ENCODE assay signal across 16 cellular contexts in genomic region chr6:123986938-123987337, GRCh38.
DNase-seq lines count a peak whose midpoint lies in the region; ATAC-seq, FAIRE-seq and TF ChIP-seq lines count a peak whose summit lies in the region.
"Had no signal": no experiment of that assay in that cellular context is flagged by ENCODE, and none has a peak within 500 bp of the region (broad histone marks: within the 10 kb centered on the region; RNA-seq: fewer than 3 reads in every experiment).

No MANE protein-coding gene starts in this region.

- H3K4me1 ChIP-seq in smooth muscle cell (ENCODE audit: low read depth): no peaks in the 10 kb centered on the region
- H3K4me1 ChIP-seq: SJSA1 had no signal

- TF ChIP-seq CTCF in GM13976 (IDR thresholded peaks at IDR 0.05; ENCODE audit: borderline replicate concordance, control extremely low read depth, extremely low read depth, insufficient read depth, missing control alignments): no peak
- no peak for TF ChIP-seq CTCF in D721Med (IDR thresholded peaks at IDR 0.05; ENCODE audit: insufficient read depth, missing control alignments)
- no peak for TF ChIP-seq CTCF in smooth muscle cell (IDR thresholded peaks at IDR 0.05; ENCODE audit: borderline replicate concordance, insufficient read depth, poor library complexity, severe bottlenecking)

- H4K20me1 ChIP-seq in smooth muscle cell (ENCODE audit: low read depth): no peaks in the 10 kb centered on the region

- WGBS in smooth muscle cell (ENCODE audit: low lambda C conversion rate): 92% methylated on average over 4 of the region's 4 CpGs

- no peaks in the 10 kb centered on the region for H3K36me3 Mint-ChIP-seq in activated naive CD8-positive, alpha-beta T cell treated with anti-CD3 and anti-CD28 coated beads, Interleukin-2, amount 50 U/mL, for 24 hours (ENCODE audit: low read depth)

- in situ Hi-C loops in GM13976 (cut with MboI; ENCODE audit: low sequenced_read_pairs, unreplicated experiment): no loop called here

- no peaks in the 10 kb centered on the region for H3K4me1 Mint-ChIP-seq in activated naive CD8-positive, alpha-beta T cell treated with anti-CD3 and anti-CD28 coated beads, Interleukin-2, amount 50 U/mL, for 24 hours

- no peaks in the 10 kb centered on the region for H3K79me2 ChIP-seq in smooth muscle cell (ENCODE audit: low read depth)

- no peak overlapping the region for H3K27ac ChIP-seq in smooth muscle cell (ENCODE audit: low read depth)
- H3K27ac ChIP-seq: 22Rv1, SJSA1 had no signal

- H2AFZ ChIP-seq in smooth muscle cell (ENCODE audit: low read depth): no peak overlapping the region

- no peaks in the 10 kb centered on the region for H3K27me3 Mint-ChIP-seq in activated naive CD8-positive, alpha-beta T cell treated with anti-CD3 and anti-CD28 coated beads, Interleukin-2, amount 50 U/mL, for 24 hours

- no peak overlapping the region for H3K9ac ChIP-seq in smooth muscle cell (ENCODE audit: low read depth)

- no peak overlapping the region for H3K4me3 ChIP-seq in smooth muscle cell
- H3K4me3 ChIP-seq: SJSA1 had no signal

- H3K4me3 Mint-ChIP-seq in activated naive CD8-positive, alpha-beta T cell treated with anti-CD3 and anti-CD28 coated beads, Interleukin-2, amount 50 U/mL, for 24 hours: no peak overlapping the region

- H3K9me3 Mint-ChIP-seq in activated naive CD8-positive, alpha-beta T cell treated with anti-CD3 and anti-CD28 coated beads, Interleukin-2, amount 50 U/mL, for 24 hours: no peaks in the 10 kb centered on the region

- H3K4me2 ChIP-seq in smooth muscle cell: no peak overlapping the region

- no peak overlapping the region for H3K27ac Mint-ChIP-seq in activated naive CD8-positive, alpha-beta T cell treated with anti-CD3 and anti-CD28 coated beads, Interleukin-2, amount 50 U/mL, for 24 hours

- DNase-seq in GM13976 (ENCODE audit: low spot score) (peak; percentile 2), iPS-NIHi7 (ENCODE audit: extremely low spot score) (no peak), D721Med (ENCODE audit: insufficient read length, low spot score) (no peak), smooth muscle cell (lab: John Stamatoyannopoulos, UW; ENCODE audit: unreplicated experiment) (no peak)
- DNase-seq in activated naive CD8-positive, alpha-beta T cell treated with anti-CD3 and anti-CD28 coated beads, Interleukin-2, amount 50 U/mL, for 24 hours: no peak
- DNase-seq: IMR-90, MV-4-11, NCI-H1436 treated with DMSO at 0.1 percent for 48 hours, NCI-H2081, NCI-H524 treated with DMSO at 0.1 percent for 48 hours had no signal

- H3K36me3 ChIP-seq in smooth muscle cell (ENCODE audit: low read depth): no peaks in the 10 kb centered on the region
- H3K36me3 ChIP-seq: SJSA1 had no signal

- no peak for FAIRE-seq in D721Med (lab: Jason Lieb, UNC)
- FAIRE-seq: GM18507 had no signal

- H3F3A ChIP-seq in smooth muscle cell (ENCODE audit: low read depth): no peaks in the 10 kb centered on the region

- no peaks in the 10 kb centered on the region for H3K27me3 ChIP-seq in smooth muscle cell (ENCODE audit: low read depth)

- no peaks in the 10 kb centered on the region for H3K9me3 ChIP-seq in smooth muscle cell (replicated peaks; ENCODE audit: low read depth)
- H3K9me3 ChIP-seq: SJSA1 had no signal

- ATAC-seq in GM19324 (IDR thresholded peaks at IDR 0.05; ENCODE audit: low FRiP score, unreplicated experiment) (peak; percentile 72), HG02610 (IDR thresholded peaks at IDR 0.05; ENCODE audit: unreplicated experiment) (peak; percentile 63), HG03432 (IDR thresholded peaks at IDR 0.05; ENCODE audit: unreplicated experiment) (peak; percentile 83)
- no peak for ATAC-seq in activated naive CD8-positive, alpha-beta T cell treated with anti-CD3 and anti-CD28 coated beads, Interleukin-2, amount 50 U/mL, for 24 hours
